ENCODE assay signal across 1 cellular context in genomic region chr2:74514368-74515270, GRCh38.
TF ChIP-seq lines count a peak whose summit lies in the region.

TSS of gene TLX2 (plus strand) at chr2:74514450. CDS start at chr2:74514807, 357 bp downstream.

TF ChIP-seq in H1, 55 proteins besides CTCF, POLR2A, EP300 and RAD21 (continued from another document):
- TF ChIP-seq, protein P1, sequence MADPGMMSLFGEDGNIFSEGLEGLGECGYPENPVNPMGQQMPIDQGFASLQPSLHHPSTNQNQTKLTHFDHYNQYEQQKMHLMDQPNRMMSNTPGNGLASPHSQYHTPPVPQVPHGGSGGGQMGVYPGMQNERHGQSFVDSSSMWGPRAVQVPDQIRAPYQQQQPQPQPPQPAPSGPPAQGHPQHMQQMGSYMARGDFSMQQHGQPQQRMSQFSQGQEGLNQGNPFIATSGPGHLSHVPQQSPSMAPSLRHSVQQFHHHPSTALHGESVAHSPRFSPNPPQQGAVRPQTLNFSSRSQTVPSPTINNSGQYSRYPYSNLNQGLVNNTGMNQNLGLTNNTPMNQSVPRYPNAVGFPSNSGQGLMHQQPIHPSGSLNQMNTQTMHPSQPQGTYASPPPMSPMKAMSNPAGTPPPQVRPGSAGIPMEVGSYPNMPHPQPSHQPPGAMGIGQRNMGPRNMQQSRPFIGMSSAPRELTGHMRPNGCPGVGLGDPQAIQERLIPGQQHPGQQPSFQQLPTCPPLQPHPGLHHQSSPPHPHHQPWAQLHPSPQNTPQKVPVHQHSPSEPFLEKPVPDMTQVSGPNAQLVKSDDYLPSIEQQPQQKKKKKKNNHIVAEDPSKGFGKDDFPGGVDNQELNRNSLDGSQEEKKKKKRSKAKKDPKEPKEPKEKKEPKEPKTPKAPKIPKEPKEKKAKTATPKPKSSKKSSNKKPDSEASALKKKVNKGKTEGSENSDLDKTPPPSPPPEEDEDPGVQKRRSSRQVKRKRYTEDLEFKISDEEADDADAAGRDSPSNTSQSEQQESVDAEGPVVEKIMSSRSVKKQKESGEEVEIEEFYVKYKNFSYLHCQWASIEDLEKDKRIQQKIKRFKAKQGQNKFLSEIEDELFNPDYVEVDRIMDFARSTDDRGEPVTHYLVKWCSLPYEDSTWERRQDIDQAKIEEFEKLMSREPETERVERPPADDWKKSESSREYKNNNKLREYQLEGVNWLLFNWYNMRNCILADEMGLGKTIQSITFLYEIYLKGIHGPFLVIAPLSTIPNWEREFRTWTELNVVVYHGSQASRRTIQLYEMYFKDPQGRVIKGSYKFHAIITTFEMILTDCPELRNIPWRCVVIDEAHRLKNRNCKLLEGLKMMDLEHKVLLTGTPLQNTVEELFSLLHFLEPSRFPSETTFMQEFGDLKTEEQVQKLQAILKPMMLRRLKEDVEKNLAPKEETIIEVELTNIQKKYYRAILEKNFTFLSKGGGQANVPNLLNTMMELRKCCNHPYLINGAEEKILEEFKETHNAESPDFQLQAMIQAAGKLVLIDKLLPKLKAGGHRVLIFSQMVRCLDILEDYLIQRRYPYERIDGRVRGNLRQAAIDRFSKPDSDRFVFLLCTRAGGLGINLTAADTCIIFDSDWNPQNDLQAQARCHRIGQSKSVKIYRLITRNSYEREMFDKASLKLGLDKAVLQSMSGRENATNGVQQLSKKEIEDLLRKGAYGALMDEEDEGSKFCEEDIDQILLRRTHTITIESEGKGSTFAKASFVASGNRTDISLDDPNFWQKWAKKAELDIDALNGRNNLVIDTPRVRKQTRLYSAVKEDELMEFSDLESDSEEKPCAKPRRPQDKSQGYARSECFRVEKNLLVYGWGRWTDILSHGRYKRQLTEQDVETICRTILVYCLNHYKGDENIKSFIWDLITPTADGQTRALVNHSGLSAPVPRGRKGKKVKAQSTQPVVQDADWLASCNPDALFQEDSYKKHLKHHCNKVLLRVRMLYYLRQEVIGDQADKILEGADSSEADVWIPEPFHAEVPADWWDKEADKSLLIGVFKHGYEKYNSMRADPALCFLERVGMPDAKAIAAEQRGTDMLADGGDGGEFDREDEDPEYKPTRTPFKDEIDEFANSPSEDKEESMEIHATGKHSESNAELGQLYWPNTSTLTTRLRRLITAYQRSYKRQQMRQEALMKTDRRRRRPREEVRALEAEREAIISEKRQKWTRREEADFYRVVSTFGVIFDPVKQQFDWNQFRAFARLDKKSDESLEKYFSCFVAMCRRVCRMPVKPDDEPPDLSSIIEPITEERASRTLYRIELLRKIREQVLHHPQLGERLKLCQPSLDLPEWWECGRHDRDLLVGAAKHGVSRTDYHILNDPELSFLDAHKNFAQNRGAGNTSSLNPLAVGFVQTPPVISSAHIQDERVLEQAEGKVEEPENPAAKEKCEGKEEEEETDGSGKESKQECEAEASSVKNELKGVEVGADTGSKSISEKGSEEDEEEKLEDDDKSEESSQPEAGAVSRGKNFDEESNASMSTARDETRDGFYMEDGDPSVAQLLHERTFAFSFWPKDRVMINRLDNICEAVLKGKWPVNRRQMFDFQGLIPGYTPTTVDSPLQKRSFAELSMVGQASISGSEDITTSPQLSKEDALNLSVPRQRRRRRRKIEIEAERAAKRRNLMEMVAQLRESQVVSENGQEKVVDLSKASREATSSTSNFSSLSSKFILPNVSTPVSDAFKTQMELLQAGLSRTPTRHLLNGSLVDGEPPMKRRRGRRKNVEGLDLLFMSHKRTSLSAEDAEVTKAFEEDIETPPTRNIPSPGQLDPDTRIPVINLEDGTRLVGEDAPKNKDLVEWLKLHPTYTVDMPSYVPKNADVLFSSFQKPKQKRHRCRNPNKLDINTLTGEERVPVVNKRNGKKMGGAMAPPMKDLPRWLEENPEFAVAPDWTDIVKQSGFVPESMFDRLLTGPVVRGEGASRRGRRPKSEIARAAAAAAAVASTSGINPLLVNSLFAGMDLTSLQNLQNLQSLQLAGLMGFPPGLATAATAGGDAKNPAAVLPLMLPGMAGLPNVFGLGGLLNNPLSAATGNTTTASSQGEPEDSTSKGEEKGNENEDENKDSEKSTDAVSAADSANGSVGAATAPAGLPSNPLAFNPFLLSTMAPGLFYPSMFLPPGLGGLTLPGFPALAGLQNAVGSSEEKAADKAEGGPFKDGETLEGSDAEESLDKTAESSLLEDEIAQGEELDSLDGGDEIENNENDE (IDR thresholded peaks at IDR 0.05; ENCODE audit: insufficient replicate concordance, low read length), result no peak
- TF ChIP-seq HDAC2 (IDR thresholded peaks at IDR 0.05; ENCODE audit: borderline replicate concordance in 1 of 2, low read depth in 2 of 2, low read length in 2 of 2) (no peak), CHD2 (IDR thresholded peaks at IDR 0.05; ENCODE audit: low read length) (no peak), TCF12 (IDR thresholded peaks at IDR 0.05; ENCODE audit: low read depth, low read length) (no peak), SUZ12 (IDR thresholded peaks at IDR 0.05; ENCODE audit: low read length) (no peak; the same call in 1 of the 2 replicates), TBP (IDR thresholded peaks at IDR 0.05; ENCODE audit: low read depth, low read length) (no peak), RXRA (IDR thresholded peaks at IDR 0.05; ENCODE audit: insufficient read depth, low read depth, low read length) (no peak)
